In the genomic region with DNA sequence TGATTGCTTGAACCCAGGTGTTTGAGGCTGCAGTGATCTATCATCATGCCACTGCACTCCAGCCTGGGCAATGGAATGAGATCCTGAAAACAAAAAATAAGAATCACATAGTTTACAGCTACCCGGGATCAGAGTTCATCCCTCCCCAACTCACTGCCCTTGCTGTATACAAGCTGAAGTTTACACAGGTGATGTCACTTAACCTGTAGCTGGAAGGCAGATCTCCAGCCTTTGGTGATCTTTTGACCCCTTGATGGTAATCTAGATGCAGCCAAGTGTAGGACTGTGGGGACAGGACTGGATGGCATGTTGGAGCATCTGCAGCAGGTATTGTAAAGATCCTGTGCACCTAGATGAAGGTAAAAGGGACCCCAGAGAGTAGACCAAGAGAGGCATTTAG, we compare ENCODE assay signal across 1 cellular context.
TF ChIP-seq lines count a peak whose summit lies in the region.

No MANE protein-coding gene starts in this region.

TF ChIP-seq in HepG2, 621 proteins besides CTCF, POLR2A, EP300 and RAD21 (continued from another document and continues in another):
- TF ChIP-seq ZBTB4 (CRISPR knock-in tag; IDR thresholded peaks at IDR 0.05; ENCODE audit: borderline replicate concordance): no peak
- no peak for TF ChIP-seq ZSCAN12 (CRISPR knock-in tag; IDR thresholded peaks at IDR 0.05)
- TF ChIP-seq, protein P1, sequence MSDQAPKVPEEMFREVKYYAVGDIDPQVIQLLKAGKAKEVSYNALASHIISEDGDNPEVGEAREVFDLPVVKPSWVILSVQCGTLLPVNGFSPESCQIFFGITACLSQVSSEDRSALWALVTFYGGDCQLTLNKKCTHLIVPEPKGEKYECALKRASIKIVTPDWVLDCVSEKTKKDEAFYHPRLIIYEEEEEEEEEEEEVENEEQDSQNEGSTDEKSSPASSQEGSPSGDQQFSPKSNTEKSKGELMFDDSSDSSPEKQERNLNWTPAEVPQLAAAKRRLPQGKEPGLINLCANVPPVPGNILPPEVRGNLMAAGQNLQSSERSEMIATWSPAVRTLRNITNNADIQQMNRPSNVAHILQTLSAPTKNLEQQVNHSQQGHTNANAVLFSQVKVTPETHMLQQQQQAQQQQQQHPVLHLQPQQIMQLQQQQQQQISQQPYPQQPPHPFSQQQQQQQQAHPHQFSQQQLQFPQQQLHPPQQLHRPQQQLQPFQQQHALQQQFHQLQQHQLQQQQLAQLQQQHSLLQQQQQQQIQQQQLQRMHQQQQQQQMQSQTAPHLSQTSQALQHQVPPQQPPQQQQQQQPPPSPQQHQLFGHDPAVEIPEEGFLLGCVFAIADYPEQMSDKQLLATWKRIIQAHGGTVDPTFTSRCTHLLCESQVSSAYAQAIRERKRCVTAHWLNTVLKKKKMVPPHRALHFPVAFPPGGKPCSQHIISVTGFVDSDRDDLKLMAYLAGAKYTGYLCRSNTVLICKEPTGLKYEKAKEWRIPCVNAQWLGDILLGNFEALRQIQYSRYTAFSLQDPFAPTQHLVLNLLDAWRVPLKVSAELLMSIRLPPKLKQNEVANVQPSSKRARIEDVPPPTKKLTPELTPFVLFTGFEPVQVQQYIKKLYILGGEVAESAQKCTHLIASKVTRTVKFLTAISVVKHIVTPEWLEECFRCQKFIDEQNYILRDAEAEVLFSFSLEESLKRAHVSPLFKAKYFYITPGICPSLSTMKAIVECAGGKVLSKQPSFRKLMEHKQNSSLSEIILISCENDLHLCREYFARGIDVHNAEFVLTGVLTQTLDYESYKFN (CRISPR knock-in tag; conservative IDR thresholded peaks at IDR 0.05): peak; percentile 75
- TF ChIP-seq THAP8 (CRISPR knock-in tag; IDR thresholded peaks at IDR 0.05; ENCODE audit: borderline replicate concordance): no peak
- TF ChIP-seq ZBTB46 (CRISPR knock-in tag; IDR thresholded peaks at IDR 0.05; ENCODE audit: borderline replicate concordance): no peak
- no peak for TF ChIP-seq RNF2 (conservative IDR thresholded peaks at IDR 0.05; ENCODE audit: low read depth)
- no peak for TF ChIP-seq ZNF432 (CRISPR knock-in tag; IDR thresholded peaks at IDR 0.05; ENCODE audit: borderline replicate concordance)
- TF ChIP-seq MIER2 (CRISPR knock-in tag; IDR thresholded peaks at IDR 0.05): no peak; the same call in 1 of the 2 replicates
- no peak for TF ChIP-seq MXI1 (IDR thresholded peaks at IDR 0.05; ENCODE audit: borderline replicate concordance, low read depth, low read length)
- peak; percentile 55; the same call in 1 of the 2 replicates for TF ChIP-seq SOX5 (CRISPR knock-in tag; IDR thresholded peaks at IDR 0.05; ENCODE audit: borderline replicate concordance)
- no peak for TF ChIP-seq ZNF33B (CRISPR knock-in tag; IDR thresholded peaks at IDR 0.05)
- no peak for TF ChIP-seq ZSCAN29 (CRISPR knock-in tag; conservative IDR thresholded peaks at IDR 0.05)
- TF ChIP-seq BORCS8-MEF2B (CRISPR knock-in tag; IDR thresholded peaks at IDR 0.05): no peak
- no peak for TF ChIP-seq ZNF619 (CRISPR knock-in tag; IDR thresholded peaks at IDR 0.05)
- TF ChIP-seq ZNF143 (CRISPR knock-in tag; IDR thresholded peaks at IDR 0.05): no peak
- TF ChIP-seq POGK (CRISPR knock-in tag; conservative IDR thresholded peaks at IDR 0.05): no peak
- TF ChIP-seq SALL1 (CRISPR knock-in tag; IDR thresholded peaks at IDR 0.05): peak; percentile 50; the same call in 1 of the 2 replicates
- peak; percentile 54; the same call in 1 of the 2 replicates for TF ChIP-seq NR2F2 (IDR thresholded peaks at IDR 0.05; ENCODE audit: borderline replicate concordance, low read depth)
- no peak for TF ChIP-seq RFXANK (CRISPR knock-in tag; IDR thresholded peaks at IDR 0.05)
- TF ChIP-seq PRMT3 (CRISPR knock-in tag; IDR thresholded peaks at IDR 0.05; ENCODE audit: borderline replicate concordance, low read depth): no peak
- TF ChIP-seq SP1 (IDR thresholded peaks at IDR 0.05): no peak
- no peak for TF ChIP-seq SP1 (CRISPR knock-in tag; IDR thresholded peaks at IDR 0.05)
- no peak for TF ChIP-seq ARID4A (CRISPR knock-in tag; IDR thresholded peaks at IDR 0.05; ENCODE audit: borderline replicate concordance)
- TF ChIP-seq NFE2 (CRISPR knock-in tag; IDR thresholded peaks at IDR 0.05): no peak
- TF ChIP-seq HOXA3 (CRISPR knock-in tag; IDR thresholded peaks at IDR 0.05): 0 out of 2 replicates have a peak, but pooled peaks have one; percentile 21
- TF ChIP-seq, protein P2, sequence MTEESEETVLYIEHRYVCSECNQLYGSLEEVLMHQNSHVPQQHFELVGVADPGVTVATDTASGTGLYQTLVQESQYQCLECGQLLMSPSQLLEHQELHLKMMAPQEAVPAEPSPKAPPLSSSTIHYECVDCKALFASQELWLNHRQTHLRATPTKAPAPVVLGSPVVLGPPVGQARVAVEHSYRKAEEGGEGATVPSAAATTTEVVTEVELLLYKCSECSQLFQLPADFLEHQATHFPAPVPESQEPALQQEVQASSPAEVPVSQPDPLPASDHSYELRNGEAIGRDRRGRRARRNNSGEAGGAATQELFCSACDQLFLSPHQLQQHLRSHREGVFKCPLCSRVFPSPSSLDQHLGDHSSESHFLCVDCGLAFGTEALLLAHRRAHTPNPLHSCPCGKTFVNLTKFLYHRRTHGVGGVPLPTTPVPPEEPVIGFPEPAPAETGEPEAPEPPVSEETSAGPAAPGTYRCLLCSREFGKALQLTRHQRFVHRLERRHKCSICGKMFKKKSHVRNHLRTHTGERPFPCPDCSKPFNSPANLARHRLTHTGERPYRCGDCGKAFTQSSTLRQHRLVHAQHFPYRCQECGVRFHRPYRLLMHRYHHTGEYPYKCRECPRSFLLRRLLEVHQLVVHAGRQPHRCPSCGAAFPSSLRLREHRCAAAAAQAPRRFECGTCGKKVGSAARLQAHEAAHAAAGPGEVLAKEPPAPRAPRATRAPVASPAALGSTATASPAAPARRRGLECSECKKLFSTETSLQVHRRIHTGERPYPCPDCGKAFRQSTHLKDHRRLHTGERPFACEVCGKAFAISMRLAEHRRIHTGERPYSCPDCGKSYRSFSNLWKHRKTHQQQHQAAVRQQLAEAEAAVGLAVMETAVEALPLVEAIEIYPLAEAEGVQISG (CRISPR knock-in tag; IDR thresholded peaks at IDR 0.05): no peak
- 0 out of 4 replicates have a peak, but pooled peaks of 1 of the 2 experiments have one; percentile 19 for TF ChIP-seq ATF4 (CRISPR knock-in tag; IDR thresholded peaks at IDR 0.05)
- peak; percentile 40; the same call in 1 of the 2 replicates for TF ChIP-seq ZNF292 (CRISPR knock-in tag; IDR thresholded peaks at IDR 0.05; ENCODE audit: borderline replicate concordance, low read depth)
- no peak for TF ChIP-seq MTF2 (CRISPR knock-in tag; IDR thresholded peaks at IDR 0.05; ENCODE audit: borderline replicate concordance)
- no peak for TF ChIP-seq BCLAF1 (IDR thresholded peaks at IDR 0.05)
